Comparison of ENCODE assay signal across 19 cellular contexts in the genomic region with DNA sequence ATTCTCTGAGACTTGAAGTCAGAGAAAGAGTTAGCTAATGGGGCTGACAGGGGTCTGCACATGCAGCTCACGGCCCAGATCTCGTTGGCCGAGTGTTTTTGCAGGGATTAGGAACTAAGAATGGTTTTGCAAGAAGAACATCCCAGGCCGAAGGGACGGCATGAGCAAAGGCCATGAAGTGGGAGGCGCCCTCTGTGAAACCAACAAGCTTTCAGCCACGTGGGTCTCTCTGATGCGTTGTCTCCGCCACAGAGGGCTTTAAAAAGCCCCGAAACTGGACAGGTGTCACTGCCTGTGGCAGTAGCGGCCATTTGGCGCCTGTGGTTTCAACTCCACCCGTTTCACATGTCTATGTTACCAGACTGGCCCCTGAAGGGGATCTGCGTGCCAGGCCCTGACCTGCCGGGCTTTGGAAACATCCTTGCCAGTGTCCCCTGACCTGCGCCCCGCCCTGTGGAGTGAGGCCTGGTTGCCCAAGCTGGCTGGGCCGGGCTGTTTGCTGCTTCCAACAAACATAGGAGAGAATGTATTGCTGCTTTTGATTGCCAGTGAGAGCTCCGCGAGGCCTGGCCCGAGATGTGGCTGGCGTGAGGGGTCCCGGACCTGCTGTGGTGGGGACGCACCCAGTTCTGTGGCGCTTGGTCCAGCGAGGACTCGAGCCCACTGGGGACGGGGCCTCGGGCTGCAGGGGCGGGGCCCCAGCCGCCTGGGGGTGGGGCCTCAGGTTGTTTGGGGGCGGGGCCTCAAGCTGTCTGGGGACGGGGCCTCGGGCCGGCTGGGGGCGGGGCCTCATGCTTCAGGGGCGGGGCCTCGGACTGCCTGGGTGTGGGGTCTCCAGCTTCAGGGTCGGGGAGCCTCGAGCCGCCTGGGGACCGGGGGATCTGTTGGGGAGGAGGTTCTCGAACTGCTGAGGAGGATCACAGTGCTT. TPM values are rescaled to one million over a fixed set of nuclear protein-coding genes. Genes with fewer than 3 reads are reported as not detected.
DNase-seq lines count a peak whose midpoint lies in the region; ATAC-seq, FAIRE-seq and TF ChIP-seq lines count a peak whose summit lies in the region.
"Had no signal": no experiment of that assay in that cellular context is flagged by ENCODE, and none has a peak within 500 bp of the region (broad histone marks: within the 10 kb centered on the region; RNA-seq: fewer than 3 reads in every experiment).

No MANE protein-coding gene starts in this region.

- H3K9me3 ChIP-seq in GM12878 (replicated peaks; ENCODE audit: control insufficient read depth, insufficient read depth, low read length), result no peaks in the 10 kb centered on the region
- H3K9me3 ChIP-seq: ascending aorta had no signal

- no peak for TF ChIP-seq CTCF in GM12878 (IDR thresholded peaks at IDR 0.05 in 2 of 3, conservative IDR thresholded peaks at IDR 0.05 in 1 of 3; ENCODE audit: control insufficient read depth in 2 of 3, extremely low read depth in 1 of 3, insufficient read depth in 1 of 3, low read depth in 3 of 3, low read length in 3 of 3)
- no peak for TF ChIP-seq CTCF in brain microvascular endothelial cell (IDR thresholded peaks at IDR 0.05; ENCODE audit: low read depth, low read length, missing control alignments)

- POLR2A ChIA-PET in GM12878 (lab: Charles Lee), result no interaction called here

- H3K4me3 ChIP-seq in GM12878 (no peak overlapping the region), brain microvascular endothelial cell (ENCODE audit: low read depth, low read length) (no peak overlapping the region)
- H3K4me3 ChIP-seq: ascending aorta, skin epidermis had no signal

- no peak for FAIRE-seq in GM12878 (lab: Jason Lieb, UNC)

- no peaks in the 10 kb centered on the region for H3K27me3 ChIP-seq in GM12878 (replicated peaks in 1 of 2; ENCODE audit: control insufficient read depth in 2 of 2, insufficient read depth in 2 of 2, low read length in 1 of 2)
- no peaks in the 10 kb centered on the region for H3K27me3 ChIP-seq in brain microvascular endothelial cell (replicated peaks)
- H3K27me3 ChIP-seq: ascending aorta had no signal

- in situ Hi-C loops in GM12878 (cut with MboI), result no loop called here
- in situ Hi-C loops in brain microvascular endothelial cell (cut with HindIII; ENCODE audit: low pct_ligation_motif_present, low sequenced_read_pairs), result no loop called here

- CTCF ChIA-PET in GM12878 (lab: Yijun Ruan, JAX), result no interaction called here

- H4K20me1 ChIP-seq in GM12878 (ENCODE audit: control insufficient read depth, insufficient read depth), result no peaks in the 10 kb centered on the region

- DNase-seq in NCI-H82 (lab: John Stamatoyannopoulos, UW) (peak; percentile 6), NCI-H82 treated with DMSO at 0.1 percent for 48 hours (lab: John Stamatoyannopoulos, UW; ENCODE audit: unreplicated experiment) (no peak), GM12878 (ENCODE audit: low read depth, low spot score) (no peak), sciatic nerve (ENCODE audit: low spot score) (peak; percentile 41), NCI-H1417 treated with DMSO at 0.1 percent for 48 hours (lab: John Stamatoyannopoulos, UW) (no peak), brain microvascular endothelial cell (no peak), NCI-H345 treated with DMSO at 0.1 percent for 48 hours (lab: John Stamatoyannopoulos, UW; ENCODE audit: unreplicated experiment) (no peak)
- DNase-seq: activated effector memory CD4-positive, alpha-beta T cell treated with Interleukin-2 at 50 U/mL for 16 hours; CD8-positive, alpha-beta memory T cell; Kasumi-1; mesendoderm; NCI-H187; occipital lobe; SHP77 treated with DMSO at 0.1 percent for 48 hours had no signal

- intact Hi-C loops in GM12878 (cut with micrococcal nuclease; ENCODE audit: unreplicated experiment), result no loop called here
- intact Hi-C loops in sciatic nerve (cut with DNase I), result no loop called here

- no peak for TF ChIP-seq EP300 in GM12878 (IDR thresholded peaks at IDR 0.05; ENCODE audit: borderline replicate concordance in 1 of 2, control insufficient read depth in 1 of 2, low read depth in 2 of 2, low read length in 2 of 2)

- 70% methylated on average over 21 of the region's 43 CpGs for WGBS in GM12878 (ENCODE audit: insufficient coverage, insufficient replicate concordance, low lambda C conversion rate, missing lambda C conversion rate)

- ATAC-seq in HG02798 (IDR thresholded peaks at IDR 0.05; ENCODE audit: poor library complexity, unreplicated experiment), result peak; percentile 74
- peak; percentile 96 for ATAC-seq in GM12878
- ATAC-seq in sciatic nerve, result no peak

- no peak overlapping the region for H3K9ac ChIP-seq in GM12878 (ENCODE audit: control insufficient read depth, insufficient read depth, low read length)

- H3K36me3 ChIP-seq in GM12878 (ENCODE audit: control insufficient read depth in 2 of 2, insufficient read depth in 2 of 2, low read length in 1 of 2), result no peaks in the 10 kb centered on the region
- no peaks in the 10 kb centered on the region for H3K36me3 ChIP-seq in brain microvascular endothelial cell (replicated peaks)
- H3K36me3 ChIP-seq: ascending aorta had no signal

- no peaks in the 10 kb centered on the region for H3K4me1 ChIP-seq in GM12878 (ENCODE audit: control insufficient read depth, insufficient read depth, low read length)
- H3K4me1 ChIP-seq: ascending aorta had no signal

- RAD21 ChIA-PET in GM12878 (lab: Charles Lee; ENCODE audit: unreplicated experiment), result no interaction called here

- BruUV-seq in GM12878 (replicated peaks; lab: Mats Ljungman, UMichigan), result no TSS peak

- H3K27ac ChIP-seq in GM12878 (ENCODE audit: control insufficient read depth, insufficient read depth) (no peak overlapping the region), brain microvascular endothelial cell (no peak overlapping the region)
- H3K27ac ChIP-seq: ascending aorta, skin epidermis had no signal

- H3K79me2 ChIP-seq in GM12878 (ENCODE audit: control insufficient read depth, insufficient read depth, low read length), result no peaks in the 10 kb centered on the region

- no peak overlapping the region for H3K4me2 ChIP-seq in GM12878 (ENCODE audit: control insufficient read depth, insufficient read depth)

- no peak for TF ChIP-seq RAD21 in GM12878 (IDR thresholded peaks at IDR 0.05; ENCODE audit: insufficient read depth, low read depth, low read length)

- H2AFZ ChIP-seq in GM12878 (ENCODE audit: control insufficient read depth, low read depth, low read length), result no peak overlapping the region

- no peak for TF ChIP-seq POLR2A in GM12878 (IDR thresholded peaks at IDR 0.05; ENCODE audit: low read depth, low read length)

- SMC1A ChIA-PET in GM12878 (lab: Charles Lee; ENCODE audit: uncharacterized antibody, unreplicated experiment), result no interaction called here

TF ChIP-seq in GM12878, 131 proteins besides CTCF, POLR2A, EP300 and RAD21 (continues in another document):
- no peak for TF ChIP-seq PBX3 (IDR thresholded peaks at IDR 0.05; ENCODE audit: insufficient replicate concordance, low read depth, low read length)
- no peak for TF ChIP-seq GATAD2B (conservative IDR thresholded peaks at IDR 0.05; ENCODE audit: low read depth)
- TF ChIP-seq, protein P1, sequence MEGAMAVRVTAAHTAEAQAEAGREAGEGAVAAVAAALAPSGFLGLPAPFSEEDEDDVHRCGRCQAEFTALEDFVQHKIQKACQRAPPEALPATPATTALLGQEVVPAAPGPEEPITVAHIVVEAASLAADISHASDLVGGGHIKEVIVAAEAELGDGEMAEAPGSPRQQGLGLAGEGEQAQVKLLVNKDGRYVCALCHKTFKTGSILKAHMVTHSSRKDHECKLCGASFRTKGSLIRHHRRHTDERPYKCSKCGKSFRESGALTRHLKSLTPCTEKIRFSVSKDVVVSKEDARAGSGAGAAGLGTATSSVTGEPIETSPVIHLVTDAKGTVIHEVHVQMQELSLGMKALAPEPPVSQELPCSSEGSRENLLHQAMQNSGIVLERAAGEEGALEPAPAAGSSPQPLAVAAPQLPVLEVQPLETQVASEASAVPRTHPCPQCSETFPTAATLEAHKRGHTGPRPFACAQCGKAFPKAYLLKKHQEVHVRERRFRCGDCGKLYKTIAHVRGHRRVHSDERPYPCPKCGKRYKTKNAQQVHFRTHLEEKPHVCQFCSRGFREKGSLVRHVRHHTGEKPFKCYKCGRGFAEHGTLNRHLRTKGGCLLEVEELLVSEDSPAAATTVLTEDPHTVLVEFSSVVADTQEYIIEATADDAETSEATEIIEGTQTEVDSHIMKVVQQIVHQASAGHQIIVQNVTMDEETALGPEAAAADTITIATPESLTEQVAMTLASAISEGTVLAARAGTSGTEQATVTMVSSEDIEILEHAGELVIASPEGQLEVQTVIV (IDR thresholded peaks at IDR 0.05; ENCODE audit: borderline replicate concordance, partially characterized antibody), result no peak
- no peak for TF ChIP-seq SREBF2 (IDR thresholded peaks at IDR 0.05; ENCODE audit: low read length)
- TF ChIP-seq CHD1 (IDR thresholded peaks at IDR 0.05; ENCODE audit: low read depth, low read length), result no peak
- TF ChIP-seq WRNIP1 (IDR thresholded peaks at IDR 0.05; ENCODE audit: borderline replicate concordance, low read depth, low read length), result no peak

RNA-seq across cellular contexts. Expression of gene GOLGA6L2, which starts 30.4 kb away (rescaled TPM):
- not detected in 2 replicates for total RNA-seq in GM12878 (2013; cell fraction: nucleolus; rRNA removed)
- total RNA-seq in GM12878 (2014; rRNA removed), result not detected in 2 replicates
- not detected in 2 replicates for total RNA-seq in GM12878 (2014; rRNA removed; fragmentation: Illumina TruSeq; extraction: Trizol)
- not detected in 2 replicates for total RNA-seq in GM12878 (2021)
- not detected for polyA plus RNA-seq in GM12878 (2011; ENCODE audit: low read depth)
- polyA plus RNA-seq in GM12878 (2011; rRNA removed), result not detected in 2 replicates
- not detected in 2 replicates for polyA plus RNA-seq in GM12878 (2011; cell fraction: cytosol; rRNA removed)
- not detected in 2 replicates for polyA plus RNA-seq in GM12878 (2011; cell fraction: nucleus; rRNA removed)
- polyA plus RNA-seq in GM12878 (2012), result not detected in 2 replicates
- not detected in 2 replicates for polyA plus RNA-seq in GM12878 (2014; fragmentation: Illumina TruSeq; extraction: Trizol)
- not detected for polyA plus RNA-seq in GM12878 (2014; fragmentation: Nextera tagmentation; extraction: Ambion mirVana)
- polyA plus RNA-seq in GM12878 (2014; rRNA removed), result not detected in 2 replicates
- not detected for polyA plus RNA-seq in GM12878 (2016; fragmentation: Nextera tagmentation; extraction: Ambion mirVana)
- not detected in 2 replicates for polyA minus RNA-seq in GM12878 (2011; rRNA and poly(A)+ RNA removed)
- not detected in 2 replicates for polyA minus RNA-seq in GM12878 (2011; cell fraction: cytosol; rRNA and poly(A)+ RNA removed)
- not detected in 2 replicates for polyA minus RNA-seq in GM12878 (2011; cell fraction: nucleus; rRNA and poly(A)+ RNA removed)
- total RNA-seq in sciatic nerve, result not detected
- total RNA-seq: A172; ascending aorta; CD8-positive, alpha-beta memory T cell; fibroblast of lung; occipital lobe had no signal
- polyA plus RNA-seq: CD8-positive, alpha-beta memory T cell; fibroblast of lung had no signal

Comparison
In these comparisons a context has a peak if more than half of its experiments do, and no peak if none do; other contexts are left out.
1. DNase-seq: peak in NCI-H82 (single experiment) and sciatic nerve (single experiment); none in NCI-H82 treated with DMSO at 0.1 percent for 48 hours (single experiment), GM12878 (single experiment), NCI-H1417 treated with DMSO at 0.1 percent for 48 hours (single experiment), brain microvascular endothelial cell (single experiment) and NCI-H345 treated with DMSO at 0.1 percent for 48 hours (single experiment).